In genomic region chr22:24942301-24942700, GRCh38 we compare ENCODE assay signal across 22 cellular contexts. TPM values are rescaled to one million over a fixed set of nuclear protein-coding genes. Genes with fewer than 3 reads are reported as not detected.
A peak's percentile ranks its signal among the peaks of the same experiment; 100 is the strongest.
DNase-seq lines count a peak whose midpoint lies in the region; ATAC-seq and TF ChIP-seq lines count a peak whose summit lies in the region.
"Had no signal": no experiment of that assay in that cellular context is flagged by ENCODE, and none has a peak within 500 bp of the region (broad histone marks: within the 10 kb centered on the region; RNA-seq: fewer than 3 reads in every experiment).

No MANE protein-coding gene starts in this region.

- no peaks in the 10 kb centered on the region for H3K36me3 ChIP-seq in MM.1S (replicated peaks; ENCODE audit: insufficient read depth, low read length)
- H3K36me3 ChIP-seq in body of pancreas (replicated peaks in 1 of 2; ENCODE audit: insufficient read depth in 1 of 2, low read depth in 2 of 2) = no peaks in the 10 kb centered on the region
- no peaks in the 10 kb centered on the region for H3K36me3 ChIP-seq in stomach
- H3K36me3 ChIP-seq in transverse colon = no peaks in the 10 kb centered on the region
- H3K36me3 ChIP-seq: BE2C, HAP-1 had no signal

- H3K9me2 ChIP-seq in MM.1S (replicated peaks; ENCODE audit: insufficient read depth, low read length) = no peaks in the 10 kb centered on the region

- H3K4me1 ChIP-seq in MM.1S (ENCODE audit: low read length) = peaks cover 18% of the 10 kb centered on the region
- H3K4me1 ChIP-seq in body of pancreas = peaks cover 50% of the 10 kb centered on the region
- H3K4me1 ChIP-seq in stomach = peaks cover 0 to 17% (median 4%) of the 10 kb centered on the region in 4 donors
- H3K4me1 ChIP-seq in transverse colon = peaks cover 0 to 9% (median 3%) of the 10 kb centered on the region in 4 donors
- H3K4me1 ChIP-seq: HAP-1 had no signal

- no peaks in the 10 kb centered on the region for H3K79me2 ChIP-seq in MM.1S (ENCODE audit: low read length)

- in situ Hi-C loops in transverse colon (cut with MboI; ENCODE audit: low pct_ligation_motif_present in 1 of 4, low pct_unique_long_range_greater_than_20kb in 1 of 4, low sequenced_read_pairs in 3 of 4) = loop anchor here in 1 of 4 donors (10.0 kb wide), 1 partner anchor 102 kb away; no protein-coding TSS in a partner anchor

- intact Hi-C loops in body of pancreas (cut with DNase I) = no loop called here
- intact Hi-C loops in stomach (cut with DNase I; ENCODE audit: low total_unique reads) = no loop called here
- intact Hi-C loops in transverse colon (cut with DNase I; ENCODE audit: low total_unique reads) = no loop called here

- H3K9me3 ChIP-seq in MM.1S (replicated peaks; ENCODE audit: insufficient read depth, low read length) (no peaks in the 10 kb centered on the region), body of pancreas (no peaks in the 10 kb centered on the region), stomach (no peaks in the 10 kb centered on the region), transverse colon (no peaks in the 10 kb centered on the region)
- H3K9me3 ChIP-seq: BE2C, HAP-1 had no signal

- H3K27me3 ChIP-seq in MM.1S (replicated peaks; ENCODE audit: insufficient read depth, low read length) = no peaks in the 10 kb centered on the region; the same call in 1 of the 2 replicates
- H3K27me3 ChIP-seq in body of pancreas = no peaks in the 10 kb centered on the region
- H3K27me3 ChIP-seq in stomach = peaks cover 0 to 27% (median 0%) of the 10 kb centered on the region in 3 donors
- no peaks in the 10 kb centered on the region for H3K27me3 ChIP-seq in transverse colon
- H3K27me3 ChIP-seq: BE2C had no signal

- no peak overlapping the region for H3K9ac ChIP-seq in MM.1S (ENCODE audit: low read length)
- H3K9ac ChIP-seq: GM23248 had no signal

- TF ChIP-seq POLR2A in body of pancreas (IDR thresholded peaks at IDR 0.05) = no peak
- TF ChIP-seq POLR2A in stomach (IDR thresholded peaks at IDR 0.05) = no peak
- no peak for TF ChIP-seq POLR2A in transverse colon (IDR thresholded peaks at IDR 0.05)

- H3K4me2 ChIP-seq in MM.1S (ENCODE audit: low read depth, low read length) = no peak overlapping the region

- H3F3A ChIP-seq in MM.1S (ENCODE audit: insufficient read depth, low read length) = no peaks in the 10 kb centered on the region

- H3K27ac ChIP-seq in MM.1S (ENCODE audit: low read length) (peak overlapping the region; percentile 32; the same call in 1 of the 2 replicates), body of pancreas (peak overlapping the region; percentile 87 to 92 (median 90)), stomach (peak overlapping the region in 4 of 5 donors; percentile 32 to 73 (median 62)), transverse colon (no peak overlapping the region)
- H3K27ac ChIP-seq: GM23248, HL-60 had no signal

- no peak for DNase-seq in MM.1S
- peak; percentile 56 for DNase-seq in RPMI8226
- peak; percentile 66 to 80 (median 74) for DNase-seq in body of pancreas
- DNase-seq in stomach = peak; percentile 53
- no peak for DNase-seq in activated gamma-delta T cell (lab: John Stamatoyannopoulos, UW)
- no peak for DNase-seq in HK-2 (ENCODE audit: unreplicated experiment)
- DNase-seq in transverse colon = no peak
- DNase-seq: ACHN; BE2C; C1 segment of cervical spinal cord; CD4-positive, CD25-positive, alpha-beta regulatory T cell; CD8-positive, alpha-beta memory T cell; COR-L47; DMS 273 treated with DMSO at 0.1 percent for 48 hours; DMS53; DND-41; GM23248; IMR-90 had no signal

- no peak for TF ChIP-seq CTCF in MM.1S (IDR thresholded peaks at IDR 0.05; ENCODE audit: low read length)
- no peak for TF ChIP-seq CTCF in body of pancreas (IDR thresholded peaks at IDR 0.05)
- no peak for TF ChIP-seq CTCF in stomach (IDR thresholded peaks at IDR 0.05)
- TF ChIP-seq CTCF in transverse colon (IDR thresholded peaks at IDR 0.05) = no peak

- ATAC-seq in body of pancreas = peak; percentile 24

- TF ChIP-seq EP300 in stomach (IDR thresholded peaks at IDR 0.05) = no peak
- TF ChIP-seq EP300 in transverse colon (IDR thresholded peaks at IDR 0.05; ENCODE audit: low read depth) = no peak

- no peaks in the 10 kb centered on the region for H4K20me1 ChIP-seq in MM.1S (ENCODE audit: insufficient read depth, low read length)

- H2AFZ ChIP-seq in MM.1S (ENCODE audit: low read length) = no peak overlapping the region
- H2AFZ ChIP-seq: GM23248 had no signal

- 48 to 52% methylated on average over 2 to 3 of the region's 3 CpGs for WGBS in body of pancreas, 2 donors
- WGBS in stomach, 5 donors = 59 to 83% (median 76%) methylated on average over 3 of the region's 3 CpGs
- 92% methylated on average over 3 of the region's 3 CpGs; no CpG with 5 or more reads in 1 of the 2 donors for WGBS in transverse colon (ENCODE audit: low coverage in 1 of 2), 2 donors

- H3K4me3 ChIP-seq in MM.1S (ENCODE audit: low read length) = no peak overlapping the region
- H3K4me3 ChIP-seq in body of pancreas = no peak overlapping the region
- no peak overlapping the region for H3K4me3 ChIP-seq in stomach
- H3K4me3 ChIP-seq in transverse colon = no peak overlapping the region
- H3K4me3 ChIP-seq: GM23248, HAP-1 had no signal

RNA-seq across cellular contexts. Expression of gene LHFPL7, which starts 4.2 kb away (rescaled TPM):
- not detected for total RNA-seq in body of pancreas
- total RNA-seq in stomach = not detected
- 1 to 10 TPM in 2 of 3 donors, not detected in 1; 1.1 to 1.5 TPM for polyA plus RNA-seq in stomach
- total RNA-seq in transverse colon = not detected
- total RNA-seq: CD4-positive, CD25-positive, alpha-beta regulatory T cell; CD8-positive, alpha-beta memory T cell; GM23248; H4; HT1080; IMR-90 had no signal
- polyA plus RNA-seq: CD4-positive, CD25-positive, alpha-beta regulatory T cell; CD8-positive, alpha-beta memory T cell; GM23248; IMR-90 had no signal

RNA-seq across cellular contexts. Expression of gene KIAA1671, which starts 10.2 kb away (rescaled TPM):
- total RNA-seq in body of pancreas (10 to 100 TPM; 24.9 to 79.8 TPM), stomach (10 to 100 TPM; 30.8 to 80.5 (median 43.8) TPM), transverse colon (100 to 1,000 TPM in 3 of 4 donors, 10 to 100 TPM in 1; 83.1 to 162 (median 105) TPM)
- 1 to 10 TPM; 5.7 to 7.7 (median 6.9) TPM for polyA plus RNA-seq in stomach
- total RNA-seq: IMR-90 had no signal

Comparison
In these comparisons a context has a peak if more than half of its experiments do, and no peak if none do; other contexts are left out.
1. DNase-seq: peak in RPMI8226 (single experiment), body of pancreas (4 of 4) and stomach (single experiment); none in MM.1S (single experiment), activated gamma-delta T cell (single experiment), HK-2 (single experiment) and transverse colon (single experiment).
2. H3K27ac ChIP-seq: peak in MM.1S (single experiment), body of pancreas (4 of 4) and stomach (4 of 5); none in transverse colon (0 of 4).